In the genomic region with DNA sequence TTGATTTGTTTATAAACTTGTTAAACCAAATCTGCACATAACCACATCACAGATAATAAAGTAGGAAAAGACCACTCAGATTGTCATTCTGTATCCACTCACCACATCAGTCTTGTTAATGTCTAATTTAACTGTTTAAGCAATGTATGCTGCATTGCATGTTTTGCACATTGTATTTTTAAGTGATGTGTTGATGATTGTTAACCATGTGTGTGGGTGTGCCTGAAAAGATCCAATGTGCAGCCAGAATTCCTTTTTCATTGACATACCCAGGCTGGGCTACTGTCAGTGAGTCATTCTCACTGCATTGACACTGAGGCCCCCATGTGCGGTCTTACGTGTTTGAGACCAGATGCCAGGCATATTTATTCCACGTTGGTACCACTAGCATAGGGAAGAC, we compare ENCODE assay signal across 28 cellular contexts.
A peak's percentile ranks its signal among the peaks of the same experiment; 100 is the strongest.
DNase-seq lines count a peak whose midpoint lies in the region; TF ChIP-seq lines count a peak whose summit lies in the region.
"Had no signal": no experiment of that assay in that cellular context is flagged by ENCODE, and none has a peak within 500 bp of the region (broad histone marks: within the 10 kb centered on the region; RNA-seq: fewer than 3 reads in every experiment).

No MANE protein-coding gene starts in this region.

- H2BK120ac ChIP-seq in neuronal stem cell (ENCODE audit: low read depth, low read length): no peak overlapping the region

- no peak overlapping the region for H3K4me3 Mint-ChIP-seq in glutamatergic neuron (ENCODE audit: unreplicated experiment)
- H3K4me3 Mint-ChIP-seq: activated CD4-positive, alpha-beta T cell treated with anti-CD3 and anti-CD28 coated beads for 36 hours; activated naive CD8-positive, alpha-beta T cell; activated T-helper 1 cell treated with anti-CD3 and anti-CD28 coated beads, Interleukin-12 subunit alpha, Interleukin-12 subunit beta, Interleukin-2, Interleukin-4 antibody, amounts not matched to agents 30 ng/mL and 10 ng/mL and 1 ng/mL, durations not matched to agents 14 hours and 24 hours and 36 hours; brain; CD8-positive, alpha-beta T cell; dendritic cell treated with granulocyte-macrophage colony-stimulating factor and Interleukin-4, amounts not matched to agents 40 ng/mL and 50 ng/mL, for 4 days; natural killer cell treated with Interleukin-12 subunit alpha and Interleukin-12 subunit beta and Interleukin-15 and Interleukin-18, amount 100 ng/mL, for 72 hours had no signal

- H2BK12ac ChIP-seq in neuronal stem cell (ENCODE audit: low read length): no peak overlapping the region

- no peaks in the 10 kb centered on the region for H3K9me3 ChIP-seq in esophagus muscularis mucosa
- peaks cover 0 to 2% of the 10 kb centered on the region in 2 donors for H3K9me3 ChIP-seq in neuronal stem cell (replicated peaks in 1 of 2; ENCODE audit: control insufficient read depth in 2 of 2, insufficient read depth in 1 of 2, low read depth in 1 of 2, low read length in 2 of 2)
- H3K9me3 ChIP-seq in colonic mucosa: no peaks in the 10 kb centered on the region
- H3K9me3 ChIP-seq in esophagus squamous epithelium: no peaks in the 10 kb centered on the region
- H3K9me3 ChIP-seq: gastrocnemius medialis, pancreas, right lobe of liver had no signal

- DNase-seq in Daoy (ENCODE audit: low read depth): peak; percentile 16
- DNase-seq in HT1080 (ENCODE audit: low read depth): peak; percentile 51
- DNase-seq in esophagus muscularis mucosa (ENCODE audit: extremely low spot score): peak; percentile 57
- no peak for DNase-seq in neuronal stem cell (ENCODE audit: low spot score)
- no peak for DNase-seq in colonic mucosa
- DNase-seq in glutamatergic neuron: no peak
- no peak for DNase-seq in UCSD-AML1 (lab: John Stamatoyannopoulos, UW; ENCODE audit: unreplicated experiment)
- no peak for DNase-seq in esophagus squamous epithelium (lab: John Stamatoyannopoulos, UW)
- DNase-seq: activated CD4-positive, alpha-beta T cell treated with anti-CD3 and anti-CD28 coated beads for 36 hours; CD8-positive, alpha-beta T cell; DMS79 treated with DMSO at 0.1 percent for 48 hours; gastrocnemius medialis; left cardiac atrium; NCI-H187; NCI-H2227 treated with DMSO at 0.1 percent for 48 hours; NCI-H82; OCI-M1; pancreas; right lobe of liver; Right ventricle myocardium superior; substantia nigra; SW 1271 had no signal

- H3K27me3 ChIP-seq in esophagus muscularis mucosa (no peaks in the 10 kb centered on the region), neuronal stem cell (ENCODE audit: control insufficient read depth in 3 of 3, insufficient read depth in 3 of 3, low read depth in 1 of 3, low read length in 3 of 3) (peaks cover 0 to 2% (median 0%) of the 10 kb centered on the region in 3 experiments), colonic mucosa (no peaks in the 10 kb centered on the region), esophagus squamous epithelium (no peaks in the 10 kb centered on the region)
- H3K27me3 ChIP-seq: gastrocnemius medialis, pancreas, right lobe of liver had no signal

- H3K14ac ChIP-seq in neuronal stem cell (ENCODE audit: low read length): no peak overlapping the region

- H3K27ac ChIP-seq in esophagus muscularis mucosa (replicated peaks in 1 of 4): no peak overlapping the region
- no peak overlapping the region for H3K27ac ChIP-seq in neuronal stem cell (replicated peaks; ENCODE audit: low read length)
- H3K27ac ChIP-seq in colonic mucosa: no peak overlapping the region
- H3K27ac ChIP-seq in esophagus squamous epithelium: no peak overlapping the region
- H3K27ac ChIP-seq: gastrocnemius medialis, HL-60, pancreas, right lobe of liver had no signal

- 64% methylated on average over 3 of the region's 3 CpGs for WGBS in esophagus muscularis mucosa
- no CpG with 5 or more reads among the region's 3 CpGs for WGBS in neuronal stem cell (ENCODE audit: extremely low coverage in 2 of 2, insufficient read length in 2 of 2, insufficient replicate concordance in 1 of 2), 2 donors
- WGBS in esophagus squamous epithelium, 2 donors: 75 to 82% methylated on average over 3 of the region's 3 CpGs

- TF ChIP-seq POLR2A in esophagus muscularis mucosa (IDR thresholded peaks at IDR 0.05; ENCODE audit: low read depth) (no peak), esophagus squamous epithelium (IDR thresholded peaks at IDR 0.05) (no peak)

- no peaks in the 10 kb centered on the region for H3K36me3 ChIP-seq in esophagus muscularis mucosa
- H3K36me3 ChIP-seq in neuronal stem cell (replicated peaks in 1 of 2; ENCODE audit: control insufficient read depth in 2 of 2, insufficient read depth in 2 of 2, low read length in 2 of 2): no peaks in the 10 kb centered on the region
- no peaks in the 10 kb centered on the region for H3K36me3 ChIP-seq in colonic mucosa
- no peaks in the 10 kb centered on the region for H3K36me3 ChIP-seq in esophagus squamous epithelium
- H3K36me3 ChIP-seq: gastrocnemius medialis, pancreas, right lobe of liver had no signal

- H3K9ac ChIP-seq in neuronal stem cell (ENCODE audit: low read depth, low read length, poor library complexity) (no peak overlapping the region), colonic mucosa (ENCODE audit: low read depth in 2 of 2, low read length in 2 of 2) (no peak overlapping the region)

- H4K8ac ChIP-seq in neuronal stem cell (ENCODE audit: low read depth, low read length): no peak overlapping the region

- no peaks in the 10 kb centered on the region for H3K9me3 Mint-ChIP-seq in glutamatergic neuron (ENCODE audit: unreplicated experiment)
- H3K9me3 Mint-ChIP-seq: activated T-helper 1 cell treated with anti-CD3 and anti-CD28 coated beads, Interleukin-12 subunit alpha, Interleukin-12 subunit beta, Interleukin-2, Interleukin-4 antibody, amounts not matched to agents 30 ng/mL and 10 ng/mL and 1 ng/mL, durations not matched to agents 14 hours and 24 hours and 36 hours; brain; CD8-positive, alpha-beta T cell; dendritic cell treated with granulocyte-macrophage colony-stimulating factor and Interleukin-4, amounts not matched to agents 40 ng/mL and 50 ng/mL, for 4 days; natural killer cell treated with Interleukin-12 subunit alpha and Interleukin-12 subunit beta and Interleukin-15 and Interleukin-18, amount 100 ng/mL, for 72 hours had no signal

- no peak overlapping the region for H3K4me2 ChIP-seq in neuronal stem cell (ENCODE audit: insufficient read depth, low read length, poor library complexity, severe bottlenecking)

- H4K91ac ChIP-seq in neuronal stem cell (ENCODE audit: low read depth, low read length, poor library complexity): no peak overlapping the region

- H3K4me1 Mint-ChIP-seq in glutamatergic neuron (ENCODE audit: low read depth, unreplicated experiment): no peaks in the 10 kb centered on the region
- H3K4me1 Mint-ChIP-seq: activated CD4-positive, alpha-beta T cell treated with anti-CD3 and anti-CD28 coated beads for 36 hours; brain had no signal

- H2AFZ ChIP-seq in neuronal stem cell (ENCODE audit: low read length): no peak overlapping the region

- H3K4me1 ChIP-seq in esophagus muscularis mucosa: peaks cover 0 to 4% (median 0%) of the 10 kb centered on the region in 4 donors
- H3K4me1 ChIP-seq in neuronal stem cell (ENCODE audit: control insufficient read depth in 2 of 2, insufficient read depth in 1 of 2, low read depth in 1 of 2, low read length in 2 of 2): peaks cover 2 to 3% of the 10 kb centered on the region in 2 donors
- H3K4me1 ChIP-seq in colonic mucosa: no peaks in the 10 kb centered on the region
- no peaks in the 10 kb centered on the region for H3K4me1 ChIP-seq in esophagus squamous epithelium
- H3K4me1 ChIP-seq: gastrocnemius medialis, pancreas, right lobe of liver had no signal

- peak overlapping the region; percentile 52 for H3K18ac ChIP-seq in neuronal stem cell (ENCODE audit: low read length)

- H3K27me3 Mint-ChIP-seq in glutamatergic neuron (ENCODE audit: unreplicated experiment): no peaks in the 10 kb centered on the region
- H3K27me3 Mint-ChIP-seq: activated CD4-positive, alpha-beta T cell treated with anti-CD3 and anti-CD28 coated beads for 36 hours; activated naive CD8-positive, alpha-beta T cell; dendritic cell treated with granulocyte-macrophage colony-stimulating factor and Interleukin-4, amounts not matched to agents 40 ng/mL and 50 ng/mL, for 4 days had no signal

- intact Hi-C loops in esophagus muscularis mucosa (cut with DNase I): no loop called here
- intact Hi-C loops in colonic mucosa (cut with DNase I): no loop called here
- intact Hi-C loops in esophagus squamous epithelium (cut with DNase I): no loop called here

- TF ChIP-seq CTCF in esophagus muscularis mucosa (IDR thresholded peaks at IDR 0.05) (no peak), colonic mucosa (IDR thresholded peaks at IDR 0.05) (no peak), glutamatergic neuron (IDR thresholded peaks at IDR 0.05; ENCODE audit: partially characterized antibody, unreplicated experiment) (no peak), esophagus squamous epithelium (IDR thresholded peaks at IDR 0.05) (no peak)

- no peak overlapping the region for H3K27ac Mint-ChIP-seq in glutamatergic neuron (ENCODE audit: unreplicated experiment)
- H3K27ac Mint-ChIP-seq: activated CD4-positive, alpha-beta T cell treated with anti-CD3 and anti-CD28 coated beads for 36 hours; activated naive CD8-positive, alpha-beta T cell; activated T-helper 1 cell treated with anti-CD3 and anti-CD28 coated beads, Interleukin-12 subunit alpha, Interleukin-12 subunit beta, Interleukin-2, Interleukin-4 antibody, amounts not matched to agents 30 ng/mL and 10 ng/mL and 1 ng/mL, durations not matched to agents 14 hours and 24 hours and 36 hours; brain; CD8-positive, alpha-beta T cell; dendritic cell treated with granulocyte-macrophage colony-stimulating factor and Interleukin-4, amounts not matched to agents 40 ng/mL and 50 ng/mL, for 4 days; natural killer cell treated with Interleukin-12 subunit alpha and Interleukin-12 subunit beta and Interleukin-15 and Interleukin-18, amount 100 ng/mL, for 72 hours had no signal

- no peak overlapping the region for H3K4me3 ChIP-seq in esophagus muscularis mucosa
- H3K4me3 ChIP-seq in neuronal stem cell (ENCODE audit: low read length in 2 of 2): no peak overlapping the region
- no peak overlapping the region for H3K4me3 ChIP-seq in colonic mucosa
- no peak overlapping the region for H3K4me3 ChIP-seq in esophagus squamous epithelium
- H3K4me3 ChIP-seq: gastrocnemius medialis, pancreas, right lobe of liver had no signal

- no peak for TF ChIP-seq EP300 in esophagus muscularis mucosa (IDR thresholded peaks at IDR 0.05)

- no peak overlapping the region for H2AK5ac ChIP-seq in neuronal stem cell (ENCODE audit: low read depth, low read length)

- no peak overlapping the region for H2BK5ac ChIP-seq in neuronal stem cell (ENCODE audit: low read length)

- H3K23ac ChIP-seq in neuronal stem cell (ENCODE audit: low read depth, low read length, poor library complexity): no peak overlapping the region

- no peaks in the 10 kb centered on the region for H3K36me3 Mint-ChIP-seq in glutamatergic neuron (ENCODE audit: unreplicated experiment)
- H3K36me3 Mint-ChIP-seq: brain; CD8-positive, alpha-beta T cell; natural killer cell treated with Interleukin-12 subunit alpha and Interleukin-12 subunit beta and Interleukin-15 and Interleukin-18, amount 100 ng/mL, for 72 hours had no signal

- H3K4ac ChIP-seq in neuronal stem cell (ENCODE audit: low read length): no peak overlapping the region

- no peak overlapping the region for H2BK15ac ChIP-seq in neuronal stem cell (ENCODE audit: low read length)

- H3K79me1 ChIP-seq in neuronal stem cell (ENCODE audit: low read depth, low read length): no peaks in the 10 kb centered on the region

Comparison
In these comparisons a context has a peak if more than half of its experiments do, and no peak if none do; other contexts are left out.
1. DNase-seq: peak in Daoy (single experiment), HT1080 (single experiment) and esophagus muscularis mucosa (single experiment); none in neuronal stem cell (single experiment), colonic mucosa (single experiment), glutamatergic neuron (single experiment), UCSD-AML1 (single experiment) and esophagus squamous epithelium (single experiment).